Comparison of ENCODE assay signal across 8 cellular contexts in genomic region chr14:58637391-58638230, GRCh38. TPM values are rescaled to one million over a fixed set of nuclear protein-coding genes. Genes with fewer than 3 reads are reported as not detected.
DNase-seq lines count a peak whose midpoint lies in the region; ATAC-seq, FAIRE-seq and TF ChIP-seq lines count a peak whose summit lies in the region.

DACT1 (plus strand) TSS chr14:58637962; CDS start chr14:58638203, 241 bp downstream.

- H3K4me1 ChIP-seq in SJSA1 (replicated peaks): peaks cover 35% of the 10 kb centered on the region

- H3K27ac ChIP-seq in SJSA1: peak within 1 kb of the TSS; percentile 33

- H3K36me3 ChIP-seq in SJSA1: peaks cover 4% of the 10 kb centered on the region; the same call in 1 of the 2 replicates

- TF ChIP-seq CTCF in D721Med (IDR thresholded peaks at IDR 0.05; ENCODE audit: insufficient read depth, missing control alignments): no peak

- intact Hi-C loops in left ventricle myocardium superior (cut with micrococcal nuclease) (no loop called here), posterior vena cava (cut with DNase I) (loop anchor here (5.0 to 10.0 kb wide), 2 partner anchors 133 to 135 kb away; no protein-coding TSS in a partner anchor)

- H3K4me3 ChIP-seq in SJSA1: peak within 1 kb of the TSS; percentile 82

- no peaks in the 10 kb centered on the region for H3K9me3 ChIP-seq in SJSA1 (replicated peaks)

- DNase-seq in AG08396 (ENCODE audit: low spot score) (peak; percentile 82), SJSA1 (ENCODE audit: low read depth in 1 of 2, low spot score in 2 of 2) (peak in 1 of 2 experiments; percentile 60), amygdala (lab: John Stamatoyannopoulos, UW) (peak in 46 of 56 donors; percentile 17 to 82 (median 44)), left ventricle myocardium superior (peak; percentile 84), posterior vena cava (ENCODE audit: low spot score) (peak; percentile 90), D721Med (ENCODE audit: insufficient read length, low spot score) (no peak)

- ATAC-seq in GM18868 (IDR thresholded peaks at IDR 0.05; ENCODE audit: unreplicated experiment) (peak; percentile 49), HG03039 (IDR thresholded peaks at IDR 0.05; ENCODE audit: unreplicated experiment) (peak; percentile 39), left ventricle myocardium superior (peak; percentile 88)

- no peak for FAIRE-seq in D721Med (lab: Jason Lieb, UNC)

- no peaks in the 10 kb centered on the region for H3K27me3 ChIP-seq in SJSA1 (replicated peaks)

RNA-seq across cellular contexts. Expression of gene DACT1, which starts in this region (rescaled TPM):
- total RNA-seq in SJSA1 (2014; rRNA removed; shearing (Covaris generic)): 1.7 and 3.2 TPM in 2 replicates
- total RNA-seq in left ventricle myocardium superior: 2.2 TPM
- total RNA-seq in posterior vena cava: 10 to 100 TPM; 13.7 to 18.8 TPM
